Comparison of ENCODE assay signal across 10 cellular contexts in genomic region chr15:98734472-98735284, GRCh38.
A peak's percentile ranks its signal among the peaks of the same experiment; 100 is the strongest.
DNase-seq lines count a peak whose midpoint lies in the region; ATAC-seq and TF ChIP-seq lines count a peak whose summit lies in the region.
"Had no signal": no experiment of that assay in that cellular context is flagged by ENCODE, and none has a peak within 500 bp of the region (broad histone marks: within the 10 kb centered on the region; RNA-seq: fewer than 3 reads in every experiment).

No MANE protein-coding gene starts in this region.

- TF ChIP-seq RAD21 in IMR-90 (IDR thresholded peaks at IDR 0.05; ENCODE audit: low read length): no peak

- peaks cover 57% of the 10 kb centered on the region for H3K4me1 Mint-ChIP-seq in brain

- peaks cover 84% of the 10 kb centered on the region for H4K20me1 ChIP-seq in IMR-90 (ENCODE audit: insufficient read depth, low read length)

- H3K27me3 Mint-ChIP-seq in brain: no peaks in the 10 kb centered on the region

- H2AK9ac ChIP-seq in IMR-90 (replicated peaks; ENCODE audit: low read depth, low read length, poor library complexity): peak overlapping the region; percentile 29

- H4K5ac ChIP-seq in IMR-90 (ENCODE audit: low read depth, low read length): no peak overlapping the region

- H3K9me3 Mint-ChIP-seq in brain: peaks cover 0 to 6% (median 0%) of the 10 kb centered on the region in 5 experiments
- H3K9me3 Mint-ChIP-seq: activated T-cell treated with anti-CD3 and anti-CD28 coated beads, Interleukin-2, amount 50 U/mL, for 4 hours had no signal

- H3K9me3 ChIP-seq in IMR-90 (ENCODE audit: control insufficient read depth, insufficient read depth, low read length): no peaks in the 10 kb centered on the region
- no peaks in the 10 kb centered on the region for H3K9me3 ChIP-seq in left lung
- H3K9me3 ChIP-seq: MG63 had no signal

- no peaks in the 10 kb centered on the region for H3K36me3 ChIP-seq in IMR-90 (ENCODE audit: control insufficient read depth, insufficient read depth, low read length)
- H3K36me3 ChIP-seq in left lung: no peaks in the 10 kb centered on the region
- H3K36me3 ChIP-seq: MG63 had no signal

- no peak overlapping the region for H3K27ac ChIP-seq in IMR-90 (ENCODE audit: insufficient read depth, low read length)
- peak overlapping the region; percentile 26 to 34 for H3K27ac ChIP-seq in left lung

- H3K23ac ChIP-seq in IMR-90 (ENCODE audit: low read depth, low read length): peak overlapping the region; percentile 42; the same call in 1 of the 2 replicates

- no peaks in the 10 kb centered on the region for H3K27me3 ChIP-seq in IMR-90 (ENCODE audit: control insufficient read depth, insufficient read depth, low read length)
- no peaks in the 10 kb centered on the region for H3K27me3 ChIP-seq in left lung
- H3K27me3 ChIP-seq: MG63 had no signal

- TF ChIP-seq POLR2A in IMR-90 (IDR thresholded peaks at IDR 0.05; ENCODE audit: low read depth, low read length): no peak

- no peak overlapping the region for H2BK120ac ChIP-seq in IMR-90 (ENCODE audit: low read depth, low read length)

- ATAC-seq in IMR-90 (ENCODE audit: low read depth): peak; percentile 40; the same call in 1 of the 2 replicates
- ATAC-seq in left lung: peak; percentile 55
- no peak for ATAC-seq in HG02610 (IDR thresholded peaks at IDR 0.05; ENCODE audit: unreplicated experiment)
- no peak for ATAC-seq in GM18873 (IDR thresholded peaks at IDR 0.05; ENCODE audit: low FRiP score, unreplicated experiment)
- ATAC-seq: activated T-cell treated with anti-CD3 and anti-CD28 coated beads, Interleukin-2, amount 50 U/mL, for 4 hours had no signal

- dilution Hi-C loops in IMR-90 (cut with HindIII; ENCODE audit: low sequenced_read_pairs, unreplicated experiment): no loop called here

- H4K8ac ChIP-seq in IMR-90 (ENCODE audit: low read depth in 2 of 2, low read length in 2 of 2): peak overlapping the region in 1 of 2 experiments; percentile 13; a peak in 1 of 4 replicates

- H3K9me1 ChIP-seq in IMR-90 (ENCODE audit: insufficient read depth, low read length): peaks cover 46% of the 10 kb centered on the region

- 0 out of 2 replicates have a peak overlapping the region, but pooled peaks have one; percentile 27 for H3K18ac ChIP-seq in IMR-90 (ENCODE audit: low read depth, low read length)

- in situ Hi-C loops in IMR-90 (cut with MboI; ENCODE audit: low sequenced_read_pairs): no loop called here

- no TSS peak for BruUV-seq in IMR-90 (replicated peaks; lab: Mats Ljungman, UMichigan)

- H2AK5ac ChIP-seq in IMR-90 (ENCODE audit: low read depth, low read length): peak overlapping the region; percentile 85

- peaks cover 25% of the 10 kb centered on the region for H3K4me1 ChIP-seq in IMR-90 (ENCODE audit: control insufficient read depth, insufficient read depth, low read length)
- peaks cover 0 to 27% of the 10 kb centered on the region in 2 donors for H3K4me1 ChIP-seq in left lung

- no peak overlapping the region for H2BK20ac ChIP-seq in IMR-90 (ENCODE audit: low read depth, low read length)

- H3K79me1 ChIP-seq in IMR-90 (ENCODE audit: low read depth in 1 of 2, low read length in 2 of 2): peaks cover 46 to 97% of the 10 kb centered on the region in 2 experiments

- DNase-seq in AG10803 (ENCODE audit: low read depth) (peak; percentile 65), IMR-90 (peak; percentile 48), left lung (no peak), cerebellar nuclear complex (lab: John Stamatoyannopoulos, UW) (no peak)
- no peak for DNase-seq in activated T-cell treated with anti-CD3 and anti-CD28 coated beads, Interleukin-2, amount 50 U/mL, for 48 hours
- DNase-seq: activated T-cell treated with anti-CD3 and anti-CD28 coated beads, Interleukin-2, amount 50 U/mL, for 4 hours; MG63 had no signal

- H3K4me3 Mint-ChIP-seq in brain: no peak overlapping the region
- H3K4me3 Mint-ChIP-seq: activated T-cell treated with anti-CD3 and anti-CD28 coated beads, Interleukin-2, amount 50 U/mL, for 4 hours had no signal

- peak overlapping the region; percentile 58; the same call in 1 of the 2 replicates for H3K4ac ChIP-seq in IMR-90 (ENCODE audit: low read depth, low read length)

- intact Hi-C loops in IMR-90 (cut with micrococcal nuclease): loop anchor here (1.0 kb wide), 1 partner anchor 8 kb away; no protein-coding TSS in a partner anchor
- intact Hi-C loops in left lung (cut with DNase I): no loop called here

- H3K56ac ChIP-seq in IMR-90 (ENCODE audit: extremely low read depth, insufficient read depth, low read length): no peak overlapping the region

- H3K36me3 Mint-ChIP-seq in brain: peaks cover 24% of the 10 kb centered on the region

- H2BK15ac ChIP-seq in IMR-90 (ENCODE audit: low read depth, low read length): 0 out of 3 replicates have a peak overlapping the region, but pooled peaks have one; percentile 7

- no CpG with 5 or more reads among the region's 10 CpGs for WGBS in IMR-90 (ENCODE audit: extremely low coverage in 2 of 2, insufficient read length in 1 of 2), 2 experiments

- H4K91ac ChIP-seq in IMR-90 (ENCODE audit: insufficient read depth, low read depth, low read length): no peak overlapping the region; the same call in 1 of the 2 replicates

- H3K9ac ChIP-seq in IMR-90 (ENCODE audit: low read depth, low read length): no peak overlapping the region

- no peak overlapping the region for H2AFZ ChIP-seq in IMR-90 (replicated peaks; ENCODE audit: low read length, poor library complexity)

- no peak overlapping the region for H2BK5ac ChIP-seq in IMR-90 (ENCODE audit: low read depth, low read length, poor library complexity, severe bottlenecking)

- POLR2A ChIA-PET in IMR-90 (lab: Charles Lee; ENCODE audit: unreplicated experiment): no interaction called here

- TF ChIP-seq CTCF in AG10803 (conservative IDR thresholded peaks at IDR 0.05; ENCODE audit: low read length): no peak
- no peak for TF ChIP-seq CTCF in IMR-90 (conservative IDR thresholded peaks at IDR 0.05; ENCODE audit: low read depth, low read length)
- no peak for TF ChIP-seq CTCF in brain (conservative IDR thresholded peaks at IDR 0.05)
- no peak for TF ChIP-seq CTCF in left lung (IDR thresholded peaks at IDR 0.05)

- peak overlapping the region; percentile 72 for H3K4me2 ChIP-seq in IMR-90 (ENCODE audit: low read depth, low read length)

- no peak overlapping the region for H3K4me3 ChIP-seq in AG10803 (ENCODE audit: low read length)
- H3K4me3 ChIP-seq in IMR-90 (ENCODE audit: insufficient read depth, low read depth, low read length): no peak overlapping the region
- no peak overlapping the region for H3K4me3 ChIP-seq in left lung
- H3K4me3 ChIP-seq: MG63 had no signal

- peak overlapping the region in 3 of 5 experiments; percentile 6 to 51 (median 43) for H3K27ac Mint-ChIP-seq in brain

- H3K14ac ChIP-seq in IMR-90 (replicated peaks; ENCODE audit: low read depth, low read length): peak overlapping the region; percentile 50

- CTCF ChIA-PET in IMR-90 (lab: Yijun Ruan, JAX): no interaction called here

TF ChIP-seq in IMR-90, 13 proteins besides CTCF, POLR2A, EP300 and RAD21:
- TF ChIP-seq CEBPB (IDR thresholded peaks at IDR 0.05; ENCODE audit: low read depth, low read length) (peak; percentile 72), USF2 (IDR thresholded peaks at IDR 0.05; ENCODE audit: low read depth, low read length) (no peak), MAFK (IDR thresholded peaks at IDR 0.05; ENCODE audit: low read depth, low read length) (no peak)

Comparison
In these comparisons a context has a peak if more than half of its experiments do, and no peak if none do; other contexts are left out.
1. DNase-seq: peak in AG10803 (single experiment) and IMR-90 (single experiment); none in left lung (0 of 2), activated T-cell treated with anti-CD3 and anti-CD28 coated beads, Interleukin-2, amount 50 U/mL, for 48 hours (0 of 2) and cerebellar nuclear complex (0 of 2).
2. ATAC-seq: peak in IMR-90 (single experiment) and left lung (single experiment); none in HG02610 (single experiment) and GM18873 (single experiment).